In the genomic region with DNA sequence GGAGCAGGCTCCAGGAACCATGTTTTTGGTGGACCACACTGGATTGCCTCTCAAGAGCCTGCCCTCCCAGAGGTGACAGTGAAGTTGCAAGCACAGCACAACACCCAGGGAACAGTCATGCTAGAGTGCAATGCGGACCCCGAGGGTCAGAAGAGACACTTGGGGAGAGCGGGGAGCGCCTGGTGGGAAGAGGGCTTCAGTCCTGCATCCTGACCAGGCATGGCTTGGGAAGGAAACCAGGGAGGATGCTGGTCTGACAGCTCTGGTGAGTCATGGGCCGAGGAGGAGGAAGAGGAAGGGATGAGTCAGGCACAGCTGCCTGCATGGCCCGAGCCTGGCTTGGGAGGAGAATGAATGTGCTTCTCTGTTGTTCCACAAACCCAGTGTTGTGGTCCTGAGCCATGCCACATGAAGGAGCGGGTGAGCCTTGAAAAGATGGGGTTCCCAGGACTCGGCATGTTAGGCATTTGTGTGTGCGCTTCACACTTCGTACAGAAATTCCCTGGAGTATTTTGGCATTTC, we compare ENCODE assay signal across 8 cellular contexts. TPM values are rescaled to one million over a fixed set of nuclear protein-coding genes. Genes with fewer than 3 reads are reported as not detected.
DNase-seq lines count a peak whose midpoint lies in the region; ATAC-seq and TF ChIP-seq lines count a peak whose summit lies in the region.

No MANE protein-coding gene starts in this region.

- ATAC-seq in GM19463 (IDR thresholded peaks at IDR 0.05; ENCODE audit: unreplicated experiment) = peak; percentile 62
- no peak for ATAC-seq in HG02623 (IDR thresholded peaks at IDR 0.05; ENCODE audit: unreplicated experiment)
- no peak for ATAC-seq in GM21367 (IDR thresholded peaks at IDR 0.05; ENCODE audit: unreplicated experiment)

- H3K36me3 ChIP-seq in sigmoid colon = no peaks in the 10 kb centered on the region
- H3K36me3 ChIP-seq in effector memory CD4-positive, alpha-beta T cell (ENCODE audit: control insufficient read depth, insufficient read depth, low read length) = no peaks in the 10 kb centered on the region

- no peak for TF ChIP-seq POLR2A in sigmoid colon (IDR thresholded peaks at IDR 0.05)

- H3K4me3 ChIP-seq in sigmoid colon = no peak overlapping the region
- H3K4me3 ChIP-seq in effector memory CD4-positive, alpha-beta T cell (ENCODE audit: insufficient read depth, low read depth, low read length, poor library complexity, severe bottlenecking) = no peak overlapping the region

- 53 to 71% methylated on average over 10 of the region's 10 CpGs for WGBS in sigmoid colon, 2 donors

- no peak for TF ChIP-seq EP300 in sigmoid colon (IDR thresholded peaks at IDR 0.05)

- DNase-seq in SIG-M5 (lab: John Stamatoyannopoulos, UW) = peak; percentile 2
- peak; percentile 90 for DNase-seq in amniotic stem cell (lab: John Stamatoyannopoulos, UW)
- peak; percentile 98 for DNase-seq in hepatic stellate cell (ENCODE audit: low spot score)
- DNase-seq in sigmoid colon = peak; percentile 93
- no peak for DNase-seq in effector memory CD4-positive, alpha-beta T cell

- peaks cover 0 to 37% (median 32%) of the 10 kb centered on the region in 4 donors for H3K4me1 ChIP-seq in sigmoid colon
- no peaks in the 10 kb centered on the region for H3K4me1 ChIP-seq in effector memory CD4-positive, alpha-beta T cell (ENCODE audit: control insufficient read depth, insufficient read depth, low read length, poor library complexity, severe bottlenecking)

- intact Hi-C loops in sigmoid colon (cut with DNase I) = no loop called here

- H3K27me3 ChIP-seq in sigmoid colon = no peaks in the 10 kb centered on the region
- H3K27me3 ChIP-seq in effector memory CD4-positive, alpha-beta T cell (replicated peaks; ENCODE audit: control insufficient read depth, insufficient read depth, low read length, poor library complexity, severe bottlenecking) = no peaks in the 10 kb centered on the region

- no peaks in the 10 kb centered on the region for H3K9me3 ChIP-seq in sigmoid colon
- no peaks in the 10 kb centered on the region for H3K9me3 ChIP-seq in effector memory CD4-positive, alpha-beta T cell (ENCODE audit: control insufficient read depth, low read length)

- peak overlapping the region; percentile 77 to 88 (median 81) for H3K27ac ChIP-seq in sigmoid colon
- H3K27ac ChIP-seq in effector memory CD4-positive, alpha-beta T cell (ENCODE audit: insufficient read depth, low read length, poor library complexity, severe bottlenecking) = no peak overlapping the region

- TF ChIP-seq CTCF in sigmoid colon (IDR thresholded peaks at IDR 0.05) = no peak

RNA-seq across cellular contexts. Expression of a gene that starts 29.5 kb away (rescaled TPM):
- total RNA-seq in sigmoid colon = under 1 TPM in 1 of 4 donors, not detected in 3; 0.49 TPM
- 1 to 10 TPM in 1 of 3 donors, under 1 TPM in 1, not detected in 1; 0.31 to 1.2 TPM for polyA plus RNA-seq in sigmoid colon

RNA-seq across cellular contexts. Expression of a gene that starts 41.1 kb away (rescaled TPM):
- total RNA-seq in sigmoid colon = under 1 TPM in 1 of 4 donors, not detected in 3; 0.71 TPM
- polyA plus RNA-seq in sigmoid colon = 1 to 10 TPM in 1 of 3 donors, under 1 TPM in 1, not detected in 1; 0.26 to 1.2 TPM

RNA-seq across cellular contexts. Expression of a gene that starts 44.4 kb away (rescaled TPM):
- 1 to 10 TPM; 4.3 to 7.9 (median 7.4) TPM for total RNA-seq in sigmoid colon
- polyA plus RNA-seq in sigmoid colon = 1 to 10 TPM; 2.3 to 5.9 (median 5.4) TPM

RNA-seq across cellular contexts. Expression of a gene that starts 44.9 kb away (rescaled TPM):
- 10 to 100 TPM; 37.9 to 79.8 (median 57.9) TPM for total RNA-seq in sigmoid colon
- 10 to 100 TPM; 29.4 to 48.9 (median 34.2) TPM for polyA plus RNA-seq in sigmoid colon

RNA-seq across cellular contexts. Expression of a gene that starts 46.4 kb away (rescaled TPM):
- total RNA-seq in sigmoid colon = not detected
- not detected for polyA plus RNA-seq in sigmoid colon

Comparison
In these comparisons a context has a peak if more than half of its experiments do, and no peak if none do; other contexts are left out.
1. DNase-seq: peak in SIG-M5 (single experiment), amniotic stem cell (single experiment), hepatic stellate cell (single experiment) and sigmoid colon (single experiment); none in effector memory CD4-positive, alpha-beta T cell (0 of 3).